ENCODE assay signal across 2 cellular contexts in genomic region chr7:144311218-144311617, GRCh38. TPM values are rescaled to one million over a fixed set of nuclear protein-coding genes. Genes with fewer than 3 reads are reported as not detected.
"Had no signal": no experiment of that assay in that cellular context is flagged by ENCODE, and none has a peak within 500 bp of the region (broad histone marks: within the 10 kb centered on the region; RNA-seq: fewer than 3 reads in every experiment).

No MANE protein-coding gene starts in this region.

RNA-seq across cellular contexts. Expression of gene OR2A1, which starts 1.0 kb away (rescaled TPM):
- polyA plus RNA-seq: neural cell, smooth muscle cell had no signal

RNA-seq across cellular contexts. Expression of gene CTAGE8, which starts 42.1 kb away (rescaled TPM):
- polyA plus RNA-seq: neural cell had no signal

RNA-seq across cellular contexts. Expression of gene ARHGEF5, which starts 44.0 kb away (rescaled TPM):
- polyA plus RNA-seq: neural cell had no signal

RNA-seq across cellular contexts. Expression of gene OR2A7, which starts 46.6 kb away (rescaled TPM):
- polyA plus RNA-seq: neural cell had no signal
